ENCODE assay signal across 20 cellular contexts in genomic region chr6:3041606-3042005, GRCh38.
"Had no signal": no experiment of that assay in that cellular context is flagged by ENCODE, and none has a peak within 500 bp of the region (broad histone marks: within the 10 kb centered on the region; RNA-seq: fewer than 3 reads in every experiment).

No MANE protein-coding gene starts in this region.

- DNase-seq: activated CD4-positive, alpha-beta T cell treated with anti-CD3 and anti-CD28 coated beads for 48 hours; activated CD8-positive, alpha-beta memory T cell treated with anti-CD3 and anti-CD28 coated beads, Interleukin-2, amount 50 U/mL, for 48 hours; activated CD8-positive, alpha-beta T cell treated with anti-CD3 and anti-CD28 coated beads, Interleukin-2, amount 10 ng/mL, durations not matched to agents 7 days and 5 days; activated gamma-delta T cell treated with Interleukin-2 at 50 U/mL for 16 hours; activated naive CD8-positive, alpha-beta T cell treated with anti-CD3 and anti-CD28 coated beads for 36 hours; activated T-cell treated with anti-CD3 and anti-CD28 coated beads, Interleukin-2, amount 50 U/mL, for 72 hours; brain microvascular endothelial cell; cerebellar nuclear complex; hypothalamus; kidney; left ventricle myocardium superior; ovary; stimulated activated CD4-positive, alpha-beta T cell treated with anti-CD3 and anti-CD28 coated beads, Interleukin-2, amount 100 ng/mL, for 48 hours; stimulated activated naive CD4-positive, alpha-beta T cell; substantia nigra; T-helper 2 cell had no signal

- H3K36me3 ChIP-seq: brain microvascular endothelial cell, esophagus muscularis mucosa, ovary, tibial nerve, vagina had no signal

- H3K4me3 Mint-ChIP-seq: activated CD8-positive, alpha-beta T cell treated with anti-CD3 and anti-CD28 coated beads, Interleukin-2, amount 10 ng/mL, durations not matched to agents 7 days and 5 days; activated naive CD8-positive, alpha-beta T cell treated with anti-CD3 and anti-CD28 coated beads for 36 hours; activated T-cell treated with anti-CD3 and anti-CD28 coated beads, Interleukin-2, amount 50 U/mL, for 72 hours; WTC11 had no signal

- H3K36me3 Mint-ChIP-seq: activated naive CD8-positive, alpha-beta T cell treated with anti-CD3 and anti-CD28 coated beads for 36 hours; WTC11 had no signal

- H3K4me1 ChIP-seq: vagina had no signal

- H3K27me3 Mint-ChIP-seq: activated naive CD8-positive, alpha-beta T cell treated with anti-CD3 and anti-CD28 coated beads for 36 hours had no signal

- ATAC-seq: activated CD8-positive, alpha-beta T cell treated with anti-CD3 and anti-CD28 coated beads, Interleukin-2, amount 10 ng/mL, durations not matched to agents 7 days and 5 days; activated T-cell treated with anti-CD3 and anti-CD28 coated beads, Interleukin-2, amount 50 U/mL, for 72 hours; left ventricle myocardium superior; WTC11 had no signal

- H3K27ac Mint-ChIP-seq: activated CD8-positive, alpha-beta T cell treated with anti-CD3 and anti-CD28 coated beads, Interleukin-2, amount 10 ng/mL, durations not matched to agents 7 days and 5 days; activated naive CD8-positive, alpha-beta T cell treated with anti-CD3 and anti-CD28 coated beads for 36 hours; activated T-cell treated with anti-CD3 and anti-CD28 coated beads, Interleukin-2, amount 50 U/mL, for 72 hours; WTC11 had no signal

- H3K27ac ChIP-seq: brain microvascular endothelial cell, esophagus muscularis mucosa, ovary, tibial nerve, vagina had no signal

- H3K4me3 ChIP-seq: esophagus muscularis mucosa, ovary, tibial nerve, vagina had no signal

- H3K27me3 ChIP-seq: brain microvascular endothelial cell, esophagus muscularis mucosa, ovary, tibial nerve, vagina had no signal

- H3K9me3 ChIP-seq: esophagus muscularis mucosa, ovary, tibial nerve, vagina had no signal

- H3K9me3 Mint-ChIP-seq: activated naive CD8-positive, alpha-beta T cell treated with anti-CD3 and anti-CD28 coated beads for 36 hours; activated T-cell treated with anti-CD3 and anti-CD28 coated beads, Interleukin-2, amount 50 U/mL, for 72 hours; WTC11 had no signal
